In genomic region chr12:47249719-47250506, GRCh38 we compare ENCODE assay signal across 22 cellular contexts.
A peak's percentile ranks its signal among the peaks of the same experiment; 100 is the strongest.
DNase-seq lines count a peak whose midpoint lies in the region; ATAC-seq, FAIRE-seq and TF ChIP-seq lines count a peak whose summit lies in the region.
"Had no signal": no experiment of that assay in that cellular context is flagged by ENCODE, and none has a peak within 500 bp of the region (broad histone marks: within the 10 kb centered on the region; RNA-seq: fewer than 3 reads in every experiment).

No MANE protein-coding gene starts in this region.

- no peak for FAIRE-seq in astrocyte (lab: Jason Lieb, UNC)
- FAIRE-seq: endothelial cell of umbilical vein, GM19239 had no signal

- WGBS in mesodermal cell (ENCODE audit: insufficient coverage in 2 of 2), 2 experiments: 69 to 70% methylated on average over 6 to 9 of the region's 10 CpGs

- no peaks in the 10 kb centered on the region for H3K9me2 ChIP-seq in OCI-LY7 (ENCODE audit: insufficient read depth, low read length)

- CTCF ChIA-PET in OCI-LY7 (lab: Charles Lee; ENCODE audit: unreplicated experiment): no interaction called here

- H3K9ac ChIP-seq in DND-41 (ENCODE audit: low read depth, low read length): no peak overlapping the region
- no peak overlapping the region for H3K9ac ChIP-seq in astrocyte (ENCODE audit: low read length)

- no peaks in the 10 kb centered on the region for H3K27me3 Mint-ChIP-seq in astrocyte (ENCODE audit: low read depth, unreplicated experiment)
- H3K27me3 Mint-ChIP-seq: activated B cell treated with CpG ODN at 0.5 μM for 24 hours; stimulated activated memory B cell treated with anti-CD40 and anti-IgM and Interleukin-4, amounts not matched to agents 10 μg/mL and 1 μg/mL and 100 μg/mL, for 72 hours had no signal

- H3K36me3 Mint-ChIP-seq in astrocyte (ENCODE audit: low read depth, unreplicated experiment): no peaks in the 10 kb centered on the region

- POLR2A ChIA-PET in OCI-LY7 (lab: Charles Lee): interaction anchor here (0.8 to 1.5 kb wide), 4 partner anchors 8 to 18 kb away, joined by 4 to 11 read pairs (median 6); no protein-coding TSS in a partner anchor

- H3K4me3 Mint-ChIP-seq in astrocyte (ENCODE audit: unreplicated experiment): no peak overlapping the region
- H3K4me3 Mint-ChIP-seq: activated B cell treated with CpG ODN at 0.5 μM for 24 hours; stimulated activated memory B cell treated with anti-CD40 and anti-IgM and Interleukin-4, amounts not matched to agents 10 μg/mL and 1 μg/mL and 100 μg/mL, for 72 hours had no signal

- no peak overlapping the region for H3K27ac ChIP-seq in DND-41 (ENCODE audit: low read length)
- no peak overlapping the region for H3K27ac ChIP-seq in astrocyte (ENCODE audit: low read depth, low read length)
- H3K27ac ChIP-seq in mesodermal cell (ENCODE audit: low read depth, low read length, severe bottlenecking): peak overlapping the region; percentile 53
- no peak overlapping the region for H3K27ac ChIP-seq in OCI-LY7 (ENCODE audit: low read depth, low read length, poor library complexity, severe bottlenecking)
- H3K27ac ChIP-seq: left ventricle myocardium inferior, SK-N-MC, upper lobe of left lung had no signal

- no peaks in the 10 kb centered on the region for H4K20me1 ChIP-seq in DND-41 (ENCODE audit: insufficient read depth, low read length)
- no peaks in the 10 kb centered on the region for H4K20me1 ChIP-seq in astrocyte (ENCODE audit: insufficient read depth, low read length)
- H4K20me1 ChIP-seq in OCI-LY7 (ENCODE audit: insufficient read depth, low read length): no peaks in the 10 kb centered on the region

- H2AFZ ChIP-seq in DND-41 (ENCODE audit: low read depth, low read length): no peak overlapping the region
- H2AFZ ChIP-seq in astrocyte (ENCODE audit: low read depth, low read length): peak overlapping the region; percentile 76
- no peak overlapping the region; the same call in 1 of the 2 replicates for H2AFZ ChIP-seq in OCI-LY7 (ENCODE audit: low read length)

- peaks cover 7% of the 10 kb centered on the region for H3K4me1 Mint-ChIP-seq in astrocyte (ENCODE audit: low read depth, unreplicated experiment)
- H3K4me1 Mint-ChIP-seq: activated B cell treated with CpG ODN at 0.5 μM for 24 hours; stimulated activated memory B cell treated with anti-CD40 and anti-IgM and Interleukin-4, amounts not matched to agents 10 μg/mL and 1 μg/mL and 100 μg/mL, for 72 hours had no signal

- no peaks in the 10 kb centered on the region for H3K79me2 ChIP-seq in DND-41 (ENCODE audit: insufficient read depth, low read length)
- no peaks in the 10 kb centered on the region for H3K79me2 ChIP-seq in astrocyte (ENCODE audit: insufficient read depth, low read length)
- H3K79me2 ChIP-seq in OCI-LY7 (ENCODE audit: insufficient read depth, low read depth, low read length): no peaks in the 10 kb centered on the region

- H3K9me3 ChIP-seq in DND-41 (ENCODE audit: insufficient read depth, low read length, severe bottlenecking) (no peaks in the 10 kb centered on the region), astrocyte (ENCODE audit: insufficient read depth, low read depth, low read length) (no peaks in the 10 kb centered on the region), mesodermal cell (ENCODE audit: control insufficient read depth, low read length) (no peaks in the 10 kb centered on the region), OCI-LY7 (ENCODE audit: low read length) (peaks cover 11% of the 10 kb centered on the region; the same call in 1 of the 2 replicates)

- peaks cover 3% of the 10 kb centered on the region for H3K9me3 Mint-ChIP-seq in astrocyte (ENCODE audit: unreplicated experiment)

- no TSS peak for BruUV-seq in OCI-LY7 (replicated peaks; lab: Mats Ljungman, UMichigan)

- H3K27me3 ChIP-seq in DND-41 (ENCODE audit: insufficient read depth, low read length, poor library complexity): no peaks in the 10 kb centered on the region
- H3K27me3 ChIP-seq in astrocyte (ENCODE audit: insufficient read depth, low read length): no peaks in the 10 kb centered on the region
- H3K27me3 ChIP-seq: upper lobe of left lung had no signal

- H3K4me3 ChIP-seq in DND-41 (ENCODE audit: low read depth in 1 of 2, low read length in 2 of 2) (no peak overlapping the region), astrocyte (ENCODE audit: insufficient read depth, low read depth, low read length) (no peak overlapping the region), mesodermal cell (ENCODE audit: extremely low read depth, insufficient read depth, low read length, poor library complexity, severe bottlenecking) (no peak overlapping the region), OCI-LY7 (ENCODE audit: low read depth, low read length, poor library complexity, severe bottlenecking) (no peak overlapping the region)
- H3K4me3 ChIP-seq: left ventricle myocardium inferior, SK-N-MC, upper lobe of left lung had no signal

- ATAC-seq in DND-41 (ENCODE audit: insufficient read depth, low read depth) (no peak; the same call in 2 of the 3 replicates), HG03025 (IDR thresholded peaks at IDR 0.05; ENCODE audit: low FRiP score, unreplicated experiment) (no peak), HG02938 (IDR thresholded peaks at IDR 0.05; ENCODE audit: unreplicated experiment) (no peak)
- ATAC-seq: sciatic nerve; stimulated activated memory B cell treated with anti-CD40 and anti-IgM and Interleukin-4, amounts not matched to agents 10 μg/mL and 1 μg/mL and 100 μg/mL, for 72 hours had no signal

- H3K4me2 ChIP-seq in DND-41 (ENCODE audit: insufficient read depth, low read length) (no peak overlapping the region), astrocyte (ENCODE audit: low read length) (no peak overlapping the region), OCI-LY7 (ENCODE audit: low read length) (no peak overlapping the region)

- intact Hi-C loops in OCI-LY7 (cut with micrococcal nuclease; ENCODE audit: unreplicated experiment): no loop called here

- no peaks in the 10 kb centered on the region for H3K4me1 ChIP-seq in DND-41 (ENCODE audit: insufficient read depth, low read length)
- no peaks in the 10 kb centered on the region for H3K4me1 ChIP-seq in astrocyte (ENCODE audit: insufficient read depth, low read length)
- H3K4me1 ChIP-seq in mesodermal cell (ENCODE audit: control insufficient read depth, insufficient read depth, low read length, poor library complexity, severe bottlenecking): peaks cover 8% of the 10 kb centered on the region
- H3K4me1 ChIP-seq in OCI-LY7 (ENCODE audit: insufficient read depth, low read length, poor library complexity, severe bottlenecking): peaks cover 8% of the 10 kb centered on the region
- H3K4me1 ChIP-seq: left ventricle myocardium inferior had no signal

- peak; percentile 27 for DNase-seq in DND-41
- DNase-seq in LoVo (ENCODE audit: low spot score): peak; percentile 82
- DNase-seq in astrocyte (ENCODE audit: low read depth): peak; percentile 5
- DNase-seq in NCI-H526 (lab: John Stamatoyannopoulos, UW): no peak
- no peak for DNase-seq in OCI-LY7 (ENCODE audit: low spot score)
- DNase-seq: activated B cell treated with CpG ODN at 0.5 μM for 24 hours; activated CD8-positive, alpha-beta memory T cell treated with anti-CD3 and anti-CD28 coated beads, Interleukin-2, amount 50 U/mL, for 48 hours; C1 segment of cervical spinal cord; GDM1; hippocampal formation; left ventricle myocardium inferior; NCI-H2107; NK-92 treated with Interleukin-12 subunit alpha and Interleukin-12 subunit beta, amount 100 ng/mL, for 24 hours; upper lobe of left lung had no signal

- no peaks in the 10 kb centered on the region for H3K36me3 ChIP-seq in DND-41 (ENCODE audit: insufficient read depth, low read length)
- H3K36me3 ChIP-seq in astrocyte (ENCODE audit: insufficient read depth, low read length): no peaks in the 10 kb centered on the region
- no peaks in the 10 kb centered on the region for H3K36me3 ChIP-seq in mesodermal cell (ENCODE audit: control insufficient read depth, insufficient read depth, low read length)
- H3K36me3 ChIP-seq in OCI-LY7 (ENCODE audit: insufficient read depth, low read length): no peaks in the 10 kb centered on the region; the same call in 1 of the 2 replicates
- H3K36me3 ChIP-seq: left ventricle myocardium inferior, upper lobe of left lung had no signal

- no peak for TF ChIP-seq CTCF in DND-41 (IDR thresholded peaks at IDR 0.05; ENCODE audit: borderline replicate concordance, extremely low read depth, low read length, poor library complexity, severe bottlenecking)
- TF ChIP-seq CTCF in astrocyte (IDR thresholded peaks at IDR 0.05; ENCODE audit: insufficient read depth, low read depth, low read length): no peak
- no peak for TF ChIP-seq CTCF in OCI-LY7 (conservative IDR thresholded peaks at IDR 0.05; ENCODE audit: low read length)

- no peak overlapping the region for H3K27ac Mint-ChIP-seq in astrocyte (ENCODE audit: unreplicated experiment)
- H3K27ac Mint-ChIP-seq: activated B cell treated with CpG ODN at 0.5 μM for 24 hours; stimulated activated memory B cell treated with anti-CD40 and anti-IgM and Interleukin-4, amounts not matched to agents 10 μg/mL and 1 μg/mL and 100 μg/mL, for 72 hours had no signal

Comparison
In these comparisons a context has a peak if more than half of its experiments do, and no peak if none do; other contexts are left out.
1. DNase-seq: peak in DND-41 (single experiment), LoVo (single experiment) and astrocyte (single experiment); none in NCI-H526 (0 of 2) and OCI-LY7 (single experiment).